Comparison of ENCODE assay signal across 21 cellular contexts in the genomic region with DNA sequence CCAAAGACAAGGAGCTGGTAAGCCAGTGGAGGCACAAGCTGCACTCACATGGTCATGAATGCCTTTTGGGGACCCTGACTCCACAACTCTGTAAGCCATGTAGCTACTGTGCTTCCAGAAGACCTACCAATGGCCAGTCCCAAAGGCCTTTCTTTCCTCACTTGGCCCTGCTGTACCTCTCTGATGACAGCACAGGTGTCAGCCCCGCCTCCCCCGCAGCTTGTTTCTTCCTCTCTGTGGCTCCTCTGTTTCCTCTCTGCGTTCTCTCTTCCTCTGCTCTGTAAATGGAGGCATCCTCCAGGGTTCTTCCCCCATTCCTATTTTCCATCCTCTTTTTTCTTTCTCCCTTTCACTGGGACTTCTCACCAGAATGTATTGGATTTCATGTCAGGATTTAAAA. TPM values are rescaled to one million over a fixed set of nuclear protein-coding genes. Genes with fewer than 3 reads are reported as not detected.
"Had no signal": no experiment of that assay in that cellular context is flagged by ENCODE, and none has a peak within 500 bp of the region (broad histone marks: within the 10 kb centered on the region; RNA-seq: fewer than 3 reads in every experiment).

No MANE protein-coding gene starts in this region.

- H3K79me2 ChIP-seq: hepatocyte had no signal

- H3K36me3 Mint-ChIP-seq: brain, immature natural killer cell, naive B cell, neural progenitor cell had no signal

- H3K27ac Mint-ChIP-seq: activated T-cell treated with anti-CD3 and anti-CD28 coated beads, Interleukin-2, amount 50 U/mL, for 24 hours; activated T-helper 2 cell treated with anti-CD3 and anti-CD28 coated beads, Interferon-gamma antibody, Interleukin-2, Interleukin-4, amounts not matched to agents 10 μg/mL and 5 μg/mL and 100 μg/mL, durations not matched to agents 14 hours and 24 hours and 36 hours; brain; immature natural killer cell; neural progenitor cell had no signal

- H3K9me3 ChIP-seq: esophagus muscularis mucosa, lower lobe of right lung, upper lobe of left lung had no signal

- H3K4me2 ChIP-seq: hepatocyte, neural progenitor cell had no signal

- DNase-seq: activated CD8-positive, alpha-beta memory T cell treated with anti-CD3 and anti-CD28 coated beads for 24 hours; activated CD8-positive, alpha-beta memory T cell treated with anti-CD3 and anti-CD28 coated beads, Interleukin-2, amount 50 U/mL, for 4 hours; activated naive CD4-positive, alpha-beta T cell; activated T-cell treated with anti-CD3 and anti-CD28 coated beads, Interleukin-2, amount 50 U/mL, for 24 hours; aorta; effector CD8-positive, alpha-beta T cell; glutamatergic neuron; immature natural killer cell; lower lobe of right lung; mesendoderm; naive B cell; stimulated activated CD4-positive, alpha-beta T cell treated with anti-CD3 and anti-CD28 coated beads, Interleukin-4, amount 100 ng/mL, for 1 hour; stimulated activated naive CD4-positive, alpha-beta T cell; T-helper 1 cell; T-helper 9 cell; upper lobe of left lung had no signal

- H3K4me3 ChIP-seq: esophagus muscularis mucosa, hepatocyte, lower lobe of right lung, neural progenitor cell, upper lobe of left lung had no signal

- H3K4me3 Mint-ChIP-seq: activated T-cell treated with anti-CD3 and anti-CD28 coated beads, Interleukin-2, amount 50 U/mL, for 24 hours; brain; immature natural killer cell; naive B cell; neural progenitor cell had no signal

- H3K9me3 Mint-ChIP-seq: activated T-cell treated with anti-CD3 and anti-CD28 coated beads, Interleukin-2, amount 50 U/mL, for 24 hours; activated T-helper 2 cell treated with anti-CD3 and anti-CD28 coated beads, Interferon-gamma antibody, Interleukin-2, Interleukin-4, amounts not matched to agents 10 μg/mL and 5 μg/mL and 100 μg/mL, durations not matched to agents 14 hours and 24 hours and 36 hours; brain; immature natural killer cell; naive B cell; neural progenitor cell had no signal

- H3K4me1 Mint-ChIP-seq: brain, naive B cell, neural progenitor cell had no signal

- H3K4me1 ChIP-seq: neural progenitor cell had no signal

- H3K27me3 ChIP-seq: esophagus muscularis mucosa, hepatocyte, neural progenitor cell, upper lobe of left lung had no signal

- H3K27ac ChIP-seq: esophagus muscularis mucosa, hepatocyte, lower lobe of right lung, neural progenitor cell, upper lobe of left lung had no signal

- H2AFZ ChIP-seq: hepatocyte, neural progenitor cell had no signal

- H3K36me3 ChIP-seq: lower lobe of right lung, neural progenitor cell, upper lobe of left lung had no signal

RNA-seq across cellular contexts. Expression of a gene that starts 26.7 kb away (rescaled TPM):
- total RNA-seq: activated T-helper 2 cell treated with anti-CD3 and anti-CD28 coated beads, Interferon-gamma antibody, Interleukin-2, Interleukin-4, amounts not matched to agents 10 μg/mL and 5 μg/mL and 100 μg/mL, durations not matched to agents 14 hours and 24 hours and 36 hours had no signal
